Comparison of ENCODE assay signal across 9 cellular contexts in the genomic region with DNA sequence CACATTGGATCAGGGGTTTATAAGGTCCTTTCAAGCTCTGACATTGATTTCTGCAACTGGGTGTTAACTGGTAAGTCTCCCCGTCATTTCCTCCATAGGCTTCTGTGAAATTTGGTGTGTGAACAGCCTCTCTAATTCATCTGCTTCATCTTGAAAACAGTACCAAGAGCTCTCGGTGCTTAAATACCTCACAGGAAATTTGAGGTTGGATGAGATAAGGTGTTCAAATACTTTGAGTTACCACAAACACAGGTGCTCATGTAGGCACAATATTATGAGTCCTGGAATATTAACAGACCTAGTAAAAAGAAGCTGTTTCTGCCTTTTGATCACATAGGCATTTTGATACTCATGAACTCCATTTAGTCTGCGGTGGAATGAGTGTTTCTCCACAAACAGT.
DNase-seq lines count a peak whose midpoint lies in the region; ATAC-seq, FAIRE-seq and TF ChIP-seq lines count a peak whose summit lies in the region.
"Had no signal": no experiment of that assay in that cellular context is flagged by ENCODE, and none has a peak within 500 bp of the region (broad histone marks: within the 10 kb centered on the region; RNA-seq: fewer than 3 reads in every experiment).

No MANE protein-coding gene starts in this region.

- no peaks in the 10 kb centered on the region for H3K27me3 ChIP-seq in astrocyte (ENCODE audit: insufficient read depth, low read length)

- H2AFZ ChIP-seq in astrocyte (ENCODE audit: low read depth, low read length): no peak overlapping the region

- FAIRE-seq in astrocyte (lab: Jason Lieb, UNC): no peak

- TF ChIP-seq CTCF in GM13976 (IDR thresholded peaks at IDR 0.05; ENCODE audit: borderline replicate concordance, control extremely low read depth, extremely low read depth, insufficient read depth, missing control alignments) (no peak), astrocyte (IDR thresholded peaks at IDR 0.05; ENCODE audit: insufficient read depth, low read depth, low read length) (no peak), glutamatergic neuron (IDR thresholded peaks at IDR 0.05; ENCODE audit: partially characterized antibody, unreplicated experiment) (no peak)

- peaks cover 2% of the 10 kb centered on the region for H3K36me3 Mint-ChIP-seq in astrocyte (ENCODE audit: low read depth, unreplicated experiment)
- H3K36me3 Mint-ChIP-seq in glutamatergic neuron (ENCODE audit: unreplicated experiment): peaks cover 6% of the 10 kb centered on the region

- ATAC-seq in GM19467 (IDR thresholded peaks at IDR 0.05; ENCODE audit: unreplicated experiment): peak; percentile 85
- peak; percentile 75 for ATAC-seq in HG03378 (IDR thresholded peaks at IDR 0.05; ENCODE audit: unreplicated experiment)
- ATAC-seq in Right ventricle myocardium inferior: no peak

- no peak overlapping the region for H3K9ac ChIP-seq in astrocyte (ENCODE audit: low read length)

- no peaks in the 10 kb centered on the region for H3K79me2 ChIP-seq in astrocyte (ENCODE audit: insufficient read depth, low read length)

- no peaks in the 10 kb centered on the region for H3K9me3 ChIP-seq in astrocyte (ENCODE audit: insufficient read depth, low read depth, low read length)

- no peaks in the 10 kb centered on the region for H4K20me1 ChIP-seq in astrocyte (ENCODE audit: insufficient read depth, low read length)

- no peak overlapping the region for H3K4me3 Mint-ChIP-seq in astrocyte (ENCODE audit: unreplicated experiment)
- H3K4me3 Mint-ChIP-seq in glutamatergic neuron (ENCODE audit: unreplicated experiment): no peak overlapping the region
- H3K4me3 Mint-ChIP-seq: dendritic cell treated with granulocyte-macrophage colony-stimulating factor and Interleukin-4, amounts not matched to agents 40 ng/mL and 50 ng/mL, for 4 days had no signal

- intact Hi-C loops in Right ventricle myocardium inferior (cut with DNase I): no loop called here

- H3K27ac ChIP-seq in astrocyte (ENCODE audit: low read depth, low read length): no peak overlapping the region

- no peak overlapping the region for H3K4me3 ChIP-seq in astrocyte (ENCODE audit: insufficient read depth, low read depth, low read length)

- no peak overlapping the region for H3K4me2 ChIP-seq in astrocyte (ENCODE audit: low read length)

- in situ Hi-C loops in GM13976 (cut with MboI; ENCODE audit: low sequenced_read_pairs, unreplicated experiment): no loop called here

- H3K9me3 Mint-ChIP-seq in astrocyte (ENCODE audit: unreplicated experiment) (peaks cover 4% of the 10 kb centered on the region), glutamatergic neuron (ENCODE audit: unreplicated experiment) (no peaks in the 10 kb centered on the region)

- H3K27me3 Mint-ChIP-seq in astrocyte (ENCODE audit: low read depth, unreplicated experiment) (no peaks in the 10 kb centered on the region), glutamatergic neuron (ENCODE audit: unreplicated experiment) (peaks cover 2% of the 10 kb centered on the region)
- H3K27me3 Mint-ChIP-seq: dendritic cell treated with granulocyte-macrophage colony-stimulating factor and Interleukin-4, amounts not matched to agents 40 ng/mL and 50 ng/mL, for 4 days had no signal

- DNase-seq in GM13976 (ENCODE audit: low spot score) (peak; percentile 69), astrocyte (ENCODE audit: low read depth) (peak; percentile 36), NCI-H1694 (lab: John Stamatoyannopoulos, UW) (no peak), NCI-H2171 treated with DMSO at 0.1 percent for 48 hours (lab: John Stamatoyannopoulos, UW) (no peak), glutamatergic neuron (no peak), Right ventricle myocardium inferior (ENCODE audit: missing footprints) (no peak)

- H3K36me3 ChIP-seq in astrocyte (ENCODE audit: insufficient read depth, low read length): no peaks in the 10 kb centered on the region

- H3K27ac Mint-ChIP-seq in astrocyte (ENCODE audit: unreplicated experiment): no peak overlapping the region
- no peak overlapping the region for H3K27ac Mint-ChIP-seq in glutamatergic neuron (ENCODE audit: unreplicated experiment)
- H3K27ac Mint-ChIP-seq: dendritic cell treated with granulocyte-macrophage colony-stimulating factor and Interleukin-4, amounts not matched to agents 40 ng/mL and 50 ng/mL, for 4 days had no signal

- H3K4me1 ChIP-seq in astrocyte (ENCODE audit: insufficient read depth, low read length): no peaks in the 10 kb centered on the region

- H3K4me1 Mint-ChIP-seq in astrocyte (ENCODE audit: low read depth, unreplicated experiment) (peaks cover 3% of the 10 kb centered on the region), glutamatergic neuron (ENCODE audit: low read depth, unreplicated experiment) (no peaks in the 10 kb centered on the region)

Comparison
In these comparisons a context has a peak if more than half of its experiments do, and no peak if none do; other contexts are left out.
1. DNase-seq: peak in GM13976 (single experiment) and astrocyte (single experiment); none in NCI-H1694 (single experiment), NCI-H2171 treated with DMSO at 0.1 percent for 48 hours (single experiment), glutamatergic neuron (single experiment) and Right ventricle myocardium inferior (single experiment).